ENCODE assay signal across 19 cellular contexts in the genomic region with DNA sequence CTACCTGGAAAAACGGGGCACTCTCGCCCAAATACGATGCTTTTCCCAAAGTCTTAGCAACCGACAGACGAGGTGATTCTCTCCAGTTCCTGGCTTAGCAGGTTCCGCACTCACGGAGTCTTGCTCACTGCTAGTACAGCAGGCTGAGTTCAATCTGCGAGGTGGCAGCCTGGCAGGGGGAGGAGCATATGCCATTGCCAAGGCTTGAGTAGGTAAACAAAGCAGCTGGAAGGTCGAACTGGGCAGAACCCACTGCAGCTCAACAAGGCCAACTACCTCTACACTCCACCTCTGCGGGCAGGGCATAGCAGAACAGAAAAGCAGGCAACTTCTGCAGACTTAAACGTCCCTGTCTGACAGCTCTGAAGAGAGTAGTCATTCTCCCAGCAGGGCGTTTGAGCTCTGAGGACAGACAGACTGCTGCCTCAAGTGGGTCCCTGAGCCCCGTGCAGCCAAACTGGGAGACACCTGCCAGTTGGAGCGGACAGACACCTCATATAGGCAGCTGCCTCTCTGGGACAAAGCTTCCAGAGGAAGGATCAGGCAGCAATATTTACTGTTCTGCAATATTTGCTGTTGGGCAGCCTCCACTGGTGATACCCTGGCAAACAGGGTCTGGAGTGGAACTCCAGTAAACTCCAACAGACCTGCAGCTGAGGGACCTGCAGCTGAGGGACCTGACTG.
"Had no signal": no experiment of that assay in that cellular context is flagged by ENCODE, and none has a peak within 500 bp of the region (broad histone marks: within the 10 kb centered on the region; RNA-seq: fewer than 3 reads in every experiment).

No MANE protein-coding gene starts in this region.

- ATAC-seq: activated T-cell treated with anti-CD3 and anti-CD28 coated beads, Interleukin-2, amount 50 U/mL, for 72 hours; heart left ventricle; left colon; naive thymus-derived CD8-positive, alpha-beta T cell; sciatic nerve; stimulated activated effector memory CD8-positive, alpha-beta T cell treated with anti-CD3 and anti-CD28 coated beads, Interleukin-12 subunit alpha, Interleukin-12 subunit beta, amount 100 ng/mL, for 72 hours; stimulated activated naive CD8-positive, alpha-beta T cell treated with anti-CD3 and anti-CD28 coated beads, Interleukin-15, amount 100 ng/mL, for 72 hours had no signal

- DNase-seq: activated CD4-positive, alpha-beta memory T cell treated with anti-CD3 and anti-CD28 coated beads for 36 hours; activated CD4-positive, alpha-beta T cell treated with anti-CD3 and anti-CD28 coated beads for 48 hours; activated effector memory CD4-positive, alpha-beta T cell treated with Interleukin-2 at 50 U/mL for 16 hours; activated naive CD4-positive, alpha-beta T cell treated with anti-CD3 and anti-CD28 coated beads, Interleukin-2, amount 10 ng/mL, durations not matched to agents 7 days and 5 days; activated T-cell treated with anti-CD3 and anti-CD28 coated beads, Interleukin-2, amount 50 U/mL, for 72 hours; amygdala; cortex of kidney; islet precursor cell; left colon; naive thymus-derived CD8-positive, alpha-beta T cell; small intestine; stimulated activated CD4-positive, alpha-beta T cell treated with anti-CD3 and anti-CD28 coated beads, Interleukin-2, amount 100 ng/mL, for 24 hours; stimulated activated naive CD8-positive, alpha-beta T cell treated with anti-CD3 and anti-CD28 coated beads, Interleukin-15, amount 100 ng/mL, for 72 hours had no signal

- H3K27me3 ChIP-seq: heart left ventricle, neural progenitor cell, suprapubic skin, tibial nerve had no signal

- H3K36me3 Mint-ChIP-seq: activated CD4-positive, alpha-beta memory T cell treated with anti-CD3 and anti-CD28 coated beads for 36 hours; activated naive CD4-positive, alpha-beta T cell treated with anti-CD3 and anti-CD28 coated beads, Interleukin-2, amount 10 ng/mL, durations not matched to agents 7 days and 5 days; naive thymus-derived CD8-positive, alpha-beta T cell; neural progenitor cell; stimulated activated effector memory CD8-positive, alpha-beta T cell treated with anti-CD3 and anti-CD28 coated beads, Interleukin-12 subunit alpha, Interleukin-12 subunit beta, amount 100 ng/mL, for 72 hours had no signal

- H3K4me1 Mint-ChIP-seq: activated naive CD4-positive, alpha-beta T cell treated with anti-CD3 and anti-CD28 coated beads, Interleukin-2, amount 10 ng/mL, durations not matched to agents 7 days and 5 days; naive thymus-derived CD8-positive, alpha-beta T cell; neural progenitor cell; stimulated activated effector memory CD8-positive, alpha-beta T cell treated with anti-CD3 and anti-CD28 coated beads, Interleukin-12 subunit alpha, Interleukin-12 subunit beta, amount 100 ng/mL, for 72 hours; stimulated activated naive CD8-positive, alpha-beta T cell treated with anti-CD3 and anti-CD28 coated beads, Interleukin-15, amount 100 ng/mL, for 72 hours had no signal

- H3K36me3 ChIP-seq: heart left ventricle, neural progenitor cell, suprapubic skin, tibial nerve had no signal

- H3K4me3 ChIP-seq: heart left ventricle, neural progenitor cell, suprapubic skin, tibial nerve had no signal

- H3K9me3 ChIP-seq: suprapubic skin had no signal

- H3K9me3 Mint-ChIP-seq: neural progenitor cell had no signal

- H3K27ac ChIP-seq: heart left ventricle, neural progenitor cell, suprapubic skin, tibial nerve had no signal

- H3K27ac Mint-ChIP-seq: activated CD4-positive, alpha-beta memory T cell treated with anti-CD3 and anti-CD28 coated beads for 36 hours; activated naive CD4-positive, alpha-beta T cell treated with anti-CD3 and anti-CD28 coated beads, Interleukin-2, amount 10 ng/mL, durations not matched to agents 7 days and 5 days; activated T-cell treated with anti-CD3 and anti-CD28 coated beads, Interleukin-2, amount 50 U/mL, for 72 hours; naive thymus-derived CD8-positive, alpha-beta T cell; neural progenitor cell; stimulated activated effector memory CD8-positive, alpha-beta T cell treated with anti-CD3 and anti-CD28 coated beads, Interleukin-12 subunit alpha, Interleukin-12 subunit beta, amount 100 ng/mL, for 72 hours; stimulated activated naive CD8-positive, alpha-beta T cell treated with anti-CD3 and anti-CD28 coated beads, Interleukin-15, amount 100 ng/mL, for 72 hours had no signal

- H3K4me3 Mint-ChIP-seq: activated CD4-positive, alpha-beta memory T cell treated with anti-CD3 and anti-CD28 coated beads for 36 hours; activated naive CD4-positive, alpha-beta T cell treated with anti-CD3 and anti-CD28 coated beads, Interleukin-2, amount 10 ng/mL, durations not matched to agents 7 days and 5 days; activated T-cell treated with anti-CD3 and anti-CD28 coated beads, Interleukin-2, amount 50 U/mL, for 72 hours; naive thymus-derived CD8-positive, alpha-beta T cell; neural progenitor cell; stimulated activated effector memory CD8-positive, alpha-beta T cell treated with anti-CD3 and anti-CD28 coated beads, Interleukin-12 subunit alpha, Interleukin-12 subunit beta, amount 100 ng/mL, for 72 hours; stimulated activated naive CD8-positive, alpha-beta T cell treated with anti-CD3 and anti-CD28 coated beads, Interleukin-15, amount 100 ng/mL, for 72 hours had no signal

- H3K4me1 ChIP-seq: heart left ventricle, neural progenitor cell, suprapubic skin, tibial nerve had no signal

- H3K27me3 Mint-ChIP-seq: activated CD4-positive, alpha-beta memory T cell treated with anti-CD3 and anti-CD28 coated beads for 36 hours; activated naive CD4-positive, alpha-beta T cell treated with anti-CD3 and anti-CD28 coated beads, Interleukin-2, amount 10 ng/mL, durations not matched to agents 7 days and 5 days; naive thymus-derived CD8-positive, alpha-beta T cell; stimulated activated naive CD8-positive, alpha-beta T cell treated with anti-CD3 and anti-CD28 coated beads, Interleukin-15, amount 100 ng/mL, for 72 hours had no signal
